12 cellular contexts compared by ENCODE assay signal in genomic region chr2:70645733-70646420, GRCh38.
A peak's percentile ranks its signal among the peaks of the same experiment; 100 is the strongest.
DNase-seq lines count a peak whose midpoint lies in the region; ATAC-seq, FAIRE-seq and TF ChIP-seq lines count a peak whose summit lies in the region.
"Had no signal": no experiment of that assay in that cellular context is flagged by ENCODE, and none has a peak within 500 bp of the region (broad histone marks: within the 10 kb centered on the region; RNA-seq: fewer than 3 reads in every experiment).

No MANE protein-coding gene starts in this region.

- intact Hi-C loops in left ventricle myocardium superior (cut with micrococcal nuclease): no loop called here
- intact Hi-C loops in Right ventricle myocardium superior (cut with DNase I): loop anchor here (10.0 kb wide), 1 partner anchor 301 kb away; no protein-coding TSS in a partner anchor

- H3K4me1 Mint-ChIP-seq in type B pancreatic cell (ENCODE audit: unreplicated experiment): no peaks in the 10 kb centered on the region

- no peak overlapping the region for H3K4me3 ChIP-seq in bronchial epithelial cell (ENCODE audit: low read depth, low read length)
- H3K4me3 ChIP-seq: smooth muscle cell had no signal

- H3K36me3 ChIP-seq in bronchial epithelial cell (ENCODE audit: control insufficient read depth, insufficient read depth, low read length): no peaks in the 10 kb centered on the region

- peak; percentile 27 for TF ChIP-seq CTCF in bronchial epithelial cell (IDR thresholded peaks at IDR 0.05; ENCODE audit: insufficient read depth, low read length, severe bottlenecking)
- TF ChIP-seq CTCF in type B pancreatic cell (conservative IDR thresholded peaks at IDR 0.05): peak; percentile 49

- H3K27me3 ChIP-seq in bronchial epithelial cell (ENCODE audit: control insufficient read depth, insufficient read depth, low read length): no peaks in the 10 kb centered on the region

- no peak for FAIRE-seq in bronchial epithelial cell (lab: Jason Lieb, UNC)
- FAIRE-seq: endometrium had no signal

- no peaks in the 10 kb centered on the region for H3K9me3 Mint-ChIP-seq in type B pancreatic cell
- H3K9me3 Mint-ChIP-seq: activated T-helper 2 cell treated with anti-CD3 and anti-CD28 coated beads, Interferon-gamma antibody, Interleukin-2, Interleukin-4, amounts not matched to agents 10 μg/mL and 5 μg/mL and 100 μg/mL, durations not matched to agents 14 hours and 24 hours and 36 hours had no signal

- no peak overlapping the region for H3K4me3 Mint-ChIP-seq in type B pancreatic cell

- no peaks in the 10 kb centered on the region for H3K36me3 Mint-ChIP-seq in type B pancreatic cell

- peaks cover 30% of the 10 kb centered on the region for H3K27me3 Mint-ChIP-seq in type B pancreatic cell

- no peak for DNase-seq in left ventricle myocardium superior
- no peak for DNase-seq in Right ventricle myocardium superior
- peak; percentile 16 for DNase-seq in M059J (ENCODE audit: low read depth)
- DNase-seq in bronchial epithelial cell (ENCODE audit: low read depth): peak; percentile 13
- DNase-seq in type B pancreatic cell (ENCODE audit: extremely low spot score, unreplicated experiment): no peak
- DNase-seq: T-helper 2 cell had no signal

- H3K27ac Mint-ChIP-seq in type B pancreatic cell: no peak overlapping the region
- H3K27ac Mint-ChIP-seq: activated T-helper 2 cell treated with anti-CD3 and anti-CD28 coated beads, Interferon-gamma antibody, Interleukin-2, Interleukin-4, amounts not matched to agents 10 μg/mL and 5 μg/mL and 100 μg/mL, durations not matched to agents 14 hours and 24 hours and 36 hours had no signal

- ATAC-seq in left ventricle myocardium superior: peak; percentile 34
- no peak for ATAC-seq in Right ventricle myocardium superior (ENCODE audit: poor library complexity)
- ATAC-seq in GM18520 (IDR thresholded peaks at IDR 0.05; ENCODE audit: unreplicated experiment): no peak
- ATAC-seq in HG03175 (IDR thresholded peaks at IDR 0.05; ENCODE audit: unreplicated experiment): no peak
- no peak for ATAC-seq in HG02678 (IDR thresholded peaks at IDR 0.05; ENCODE audit: unreplicated experiment)

Comparison
In these comparisons a context has a peak if more than half of its experiments do, and no peak if none do; other contexts are left out.
1. DNase-seq: peak in M059J (single experiment) and bronchial epithelial cell (single experiment); none in left ventricle myocardium superior (single experiment), Right ventricle myocardium superior (single experiment) and type B pancreatic cell (single experiment).